Comparison of ENCODE assay signal across 17 cellular contexts in the genomic region with DNA sequence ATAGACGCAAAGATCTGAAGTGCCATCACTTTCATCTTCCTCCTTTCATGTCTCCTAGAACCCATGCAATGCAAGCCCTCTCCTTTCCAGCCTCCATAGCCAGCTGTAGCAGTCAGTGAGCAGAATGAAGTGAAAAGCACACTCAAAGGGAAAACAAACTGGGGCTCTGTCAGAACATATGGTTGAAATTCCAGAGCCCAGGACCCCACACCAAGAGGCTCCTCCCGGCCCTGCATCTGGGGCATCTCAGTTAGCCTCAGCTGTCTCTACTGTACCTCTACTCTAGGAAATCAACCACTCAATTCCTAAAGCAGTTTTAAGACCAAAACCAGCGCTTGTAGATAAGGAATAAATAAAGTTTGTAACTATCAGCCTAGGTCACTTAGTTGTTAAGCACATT.
DNase-seq lines count a peak whose midpoint lies in the region; ATAC-seq and TF ChIP-seq lines count a peak whose summit lies in the region.
"Had no signal": no experiment of that assay in that cellular context is flagged by ENCODE, and none has a peak within 500 bp of the region (broad histone marks: within the 10 kb centered on the region; RNA-seq: fewer than 3 reads in every experiment).

No MANE protein-coding gene starts in this region.

- H3K23me2 ChIP-seq in H9 (ENCODE audit: insufficient read length, low read depth, low read length, poor library complexity, severe bottlenecking), result no peaks in the 10 kb centered on the region

- H4K91ac ChIP-seq in H9 (ENCODE audit: insufficient read length, low read depth, low read length), result no peak overlapping the region

- no peak overlapping the region for H3K9ac ChIP-seq in H9 (ENCODE audit: extremely low read depth, insufficient read length, low read length)
- H3K9ac ChIP-seq in neural progenitor cell, result no peak overlapping the region
- H3K9ac ChIP-seq: BLaER1 had no signal

- 0 out of 2 replicates have a peak, but pooled peaks cover 4% of the 10 kb centered on the region for H3K9me2 ChIP-seq in GM23338 (ENCODE audit: insufficient read depth)

- no peak overlapping the region for H2BK20ac ChIP-seq in H9 (ENCODE audit: low read depth, low read length, poor library complexity, severe bottlenecking)

- CTCF ChIA-PET in WTC11 (lab: Charles Lee), result interaction anchor here (0.9 kb wide), 1 partner anchor 211 kb away, joined by 3 read pairs; no protein-coding TSS in a partner anchor

- ATAC-seq in GM23338 (peak; percentile 50; the same call in 2 of the 3 replicates), WTC11 (peak; percentile 63)
- no peak for ATAC-seq in natural killer cell treated with Interleukin-12 subunit alpha and Interleukin-12 subunit beta and Interleukin-15 and Interleukin-18, amount 100 ng/mL, for 72 hours

- H3K4me2 ChIP-seq in GM23338, result no peak overlapping the region
- H3K4me2 ChIP-seq in H9 (ENCODE audit: insufficient read depth, insufficient read length, low read length), result no peak overlapping the region
- no peak overlapping the region for H3K4me2 ChIP-seq in neural progenitor cell
- H3K4me2 ChIP-seq: BLaER1 had no signal

- TF ChIP-seq CTCF in GM23338 (conservative IDR thresholded peaks at IDR 0.05; ENCODE audit: low read depth in 2 of 2), result no peak
- TF ChIP-seq CTCF in H9 (conservative IDR thresholded peaks at IDR 0.05), result no peak
- TF ChIP-seq CTCF in WTC11 (IDR thresholded peaks at IDR 0.05), result no peak
- TF ChIP-seq CTCF in neural progenitor cell (IDR thresholded peaks at IDR 0.05), result no peak

- H3K9me3 ChIP-seq in H9 (ENCODE audit: control insufficient read depth, low read depth, low read length) (no peaks in the 10 kb centered on the region), neural progenitor cell (ENCODE audit: low read depth) (no peaks in the 10 kb centered on the region)
- H3K9me3 ChIP-seq: BLaER1 had no signal

- POLR2A ChIA-PET in WTC11 (lab: Charles Lee), result interaction anchor here (0.5 kb wide), 1 partner anchor 85 kb away, joined by 8 read pairs; no protein-coding TSS in a partner anchor

- H3K27me3 Mint-ChIP-seq in GM23338 (ENCODE audit: insufficient read depth, low read depth, poor library complexity) (peaks cover 3% of the 10 kb centered on the region), H9 (ENCODE audit: low read depth) (no peaks in the 10 kb centered on the region), WTC11 (ENCODE audit: low read depth) (no peaks in the 10 kb centered on the region), neural progenitor cell (ENCODE audit: insufficient read depth, low read depth) (peaks cover 2% of the 10 kb centered on the region)
- peaks cover 0 to 4% of the 10 kb centered on the region in 2 donors for H3K27me3 Mint-ChIP-seq in natural killer cell treated with Interleukin-12 subunit alpha and Interleukin-12 subunit beta and Interleukin-15 and Interleukin-18, amount 100 ng/mL, for 72 hours
- H3K27me3 Mint-ChIP-seq: IgD-negative memory B cell had no signal

- H2BK120ac ChIP-seq in H9 (ENCODE audit: low read depth, low read length, poor library complexity, severe bottlenecking), result no peak overlapping the region

- no peaks in the 10 kb centered on the region for H3K79me1 ChIP-seq in H9 (ENCODE audit: insufficient read depth, low read depth, low read length, poor library complexity, severe bottlenecking)

- H3F3A ChIP-seq in GM23338 (replicated peaks; ENCODE audit: low read depth) (no peaks in the 10 kb centered on the region), neural progenitor cell (ENCODE audit: low read depth) (peaks cover 23% of the 10 kb centered on the region)

- H3K4ac ChIP-seq in H9 (ENCODE audit: low read depth, low read length), result no peak overlapping the region

- no peak overlapping the region for H3K23ac ChIP-seq in H9 (ENCODE audit: insufficient read length, low read depth, low read length)

- H2BK5ac ChIP-seq in H9 (ENCODE audit: insufficient read length, low read length), result no peak overlapping the region

- no peaks in the 10 kb centered on the region for H3K79me2 ChIP-seq in GM23338 (replicated peaks; ENCODE audit: insufficient read depth)
- no peaks in the 10 kb centered on the region for H3K79me2 ChIP-seq in H9 (ENCODE audit: insufficient read depth, low read length)
- no peaks in the 10 kb centered on the region for H3K79me2 ChIP-seq in neural progenitor cell (ENCODE audit: low read depth)

- H4K20me1 ChIP-seq in GM23338 (replicated peaks; ENCODE audit: insufficient read depth) (no peaks in the 10 kb centered on the region), H9 (ENCODE audit: control insufficient read depth, insufficient read depth, insufficient read length) (no peaks in the 10 kb centered on the region), neural progenitor cell (ENCODE audit: low read depth) (no peaks in the 10 kb centered on the region)
- H4K20me1 ChIP-seq: BLaER1 had no signal

- H3K27ac ChIP-seq in GM23338 (ENCODE audit: low read depth) (no peak overlapping the region), H9 (ENCODE audit: insufficient read length, low read depth, low read length) (no peak overlapping the region), neural progenitor cell (no peak overlapping the region)
- H3K27ac ChIP-seq: BLaER1 had no signal

- H3T11ph ChIP-seq in H9 (ENCODE audit: low read length), result no peak overlapping the region

- peak; percentile 34 for DNase-seq in GM23338 (ENCODE audit: low spot score)
- no peak for DNase-seq in H9
- DNase-seq in WTC11 (ENCODE audit: low spot score), result no peak
- peak; percentile 12 for DNase-seq in neural progenitor cell (ENCODE audit: low spot score)
- DNase-seq in SIG-M5 (lab: John Stamatoyannopoulos, UW), result no peak
- DNase-seq in NCI-H2029 treated with DMSO at 0.1 percent for 48 hours (lab: John Stamatoyannopoulos, UW), result no peak
- DNase-seq in natural killer cell treated with Interleukin-12 subunit alpha and Interleukin-12 subunit beta and Interleukin-15 and Interleukin-18, amount 100 ng/mL, for 72 hours (ENCODE audit: low spot score), result no peak
- DNase-seq: CD4-positive, alpha-beta memory T cell; DMS153; DMS79; GDM1; GOT3; HCEC 1CT; KBM-7 had no signal

- peak overlapping the region; percentile 19; the same call in 1 of the 2 replicates for H2AFZ ChIP-seq in GM23338
- H2AFZ ChIP-seq in H9 (ENCODE audit: low read length), result no peak overlapping the region
- H2AFZ ChIP-seq in neural progenitor cell (replicated peaks), result no peak overlapping the region

- H3K4me3 ChIP-seq in GM23338 (no peak overlapping the region), neural progenitor cell (no peak overlapping the region)
- H3K4me3 ChIP-seq: BLaER1 had no signal

- no peak overlapping the region for H4K5ac ChIP-seq in H9 (ENCODE audit: insufficient read length, low read depth, low read length)

- H3K56ac ChIP-seq in H9 (ENCODE audit: insufficient read length, low read depth, low read length), result no peak overlapping the region

- H3K4me1 ChIP-seq in GM23338 (ENCODE audit: insufficient read depth) (peaks cover 13% of the 10 kb centered on the region; the same call in 1 of the 2 replicates), H9 (ENCODE audit: insufficient read depth, low read length) (no peaks in the 10 kb centered on the region), neural progenitor cell (peaks cover 16% of the 10 kb centered on the region)
- H3K4me1 ChIP-seq: BLaER1 had no signal

- no peak overlapping the region for H2BK12ac ChIP-seq in H9 (ENCODE audit: insufficient read length, low read depth, low read length)

- H2BK15ac ChIP-seq in H9 (ENCODE audit: low read depth, low read length), result no peak overlapping the region

- H3K27me3 ChIP-seq in GM23338 (ENCODE audit: insufficient read depth), result no peaks in the 10 kb centered on the region
- H3K27me3 ChIP-seq in H9 (ENCODE audit: insufficient read depth, low read length), result no peaks in the 10 kb centered on the region; the same call in none of the 2 replicates
- H3K27me3 ChIP-seq in neural progenitor cell, result no peaks in the 10 kb centered on the region
- H3K27me3 ChIP-seq: BLaER1 had no signal

- H3K27ac Mint-ChIP-seq in GM23338, result no peak overlapping the region
- H3K27ac Mint-ChIP-seq in H9, result peak overlapping the region in 2 of 3 experiments; percentile 30 to 68; a peak in 2 of 7 replicates
- no peak overlapping the region for H3K27ac Mint-ChIP-seq in WTC11
- no peak overlapping the region for H3K27ac Mint-ChIP-seq in neural progenitor cell
- H3K27ac Mint-ChIP-seq in natural killer cell treated with Interleukin-12 subunit alpha and Interleukin-12 subunit beta and Interleukin-15 and Interleukin-18, amount 100 ng/mL, for 72 hours, result no peak overlapping the region
- H3K27ac Mint-ChIP-seq: CD14-positive monocyte; CD4-positive, alpha-beta memory T cell had no signal

- H3K18ac ChIP-seq in H9 (ENCODE audit: insufficient read length, low read depth, low read length), result no peak overlapping the region

- H3K36me3 Mint-ChIP-seq in GM23338 (ENCODE audit: low read depth), result no peaks in the 10 kb centered on the region
- H3K36me3 Mint-ChIP-seq in H9 (ENCODE audit: insufficient read depth in 1 of 3, low read depth in 3 of 3), result no peaks in the 10 kb centered on the region
- no peaks in the 10 kb centered on the region for H3K36me3 Mint-ChIP-seq in WTC11
- H3K36me3 Mint-ChIP-seq in neural progenitor cell, result no peaks in the 10 kb centered on the region
- no peaks in the 10 kb centered on the region for H3K36me3 Mint-ChIP-seq in natural killer cell treated with Interleukin-12 subunit alpha and Interleukin-12 subunit beta and Interleukin-15 and Interleukin-18, amount 100 ng/mL, for 72 hours
- H3K36me3 Mint-ChIP-seq: CD14-positive monocyte; CD4-positive, alpha-beta memory T cell; IgD-negative memory B cell had no signal

- peaks cover 17% of the 10 kb centered on the region for H3K4me1 Mint-ChIP-seq in GM23338
- peaks cover 18 to 19% of the 10 kb centered on the region in 2 experiments for H3K4me1 Mint-ChIP-seq in H9
- H3K4me1 Mint-ChIP-seq in WTC11, result peaks cover 17% of the 10 kb centered on the region
- H3K4me1 Mint-ChIP-seq in neural progenitor cell, result peaks cover 23% of the 10 kb centered on the region
- no peaks in the 10 kb centered on the region for H3K4me1 Mint-ChIP-seq in natural killer cell treated with Interleukin-12 subunit alpha and Interleukin-12 subunit beta and Interleukin-15 and Interleukin-18, amount 100 ng/mL, for 72 hours (ENCODE audit: low read depth in 2 of 2)
- H3K4me1 Mint-ChIP-seq: CD14-positive monocyte; CD4-positive, alpha-beta memory T cell; IgD-negative memory B cell had no signal

- WGBS in H9 (ENCODE audit: extremely low coverage, insufficient read length, low lambda C conversion rate), result no CpG with 5 or more reads among the region's 3 CpGs

- no peak overlapping the region for H4K8ac ChIP-seq in H9 (replicated peaks; ENCODE audit: insufficient read length, low read depth, low read length)

- H3K9me3 Mint-ChIP-seq in GM23338 (no peaks in the 10 kb centered on the region), H9 (no peaks in the 10 kb centered on the region), WTC11 (no peaks in the 10 kb centered on the region), neural progenitor cell (peaks cover 2% of the 10 kb centered on the region)
- no peaks in the 10 kb centered on the region for H3K9me3 Mint-ChIP-seq in natural killer cell treated with Interleukin-12 subunit alpha and Interleukin-12 subunit beta and Interleukin-15 and Interleukin-18, amount 100 ng/mL, for 72 hours
- H3K9me3 Mint-ChIP-seq: CD4-positive, alpha-beta memory T cell; IgD-negative memory B cell had no signal

- no peak overlapping the region for H3K14ac ChIP-seq in H9 (ENCODE audit: insufficient read depth, low read length)

- H3K4me3 Mint-ChIP-seq in GM23338, result no peak overlapping the region
- no peak overlapping the region for H3K4me3 Mint-ChIP-seq in H9
- no peak overlapping the region for H3K4me3 Mint-ChIP-seq in WTC11
- no peak overlapping the region for H3K4me3 Mint-ChIP-seq in neural progenitor cell
- H3K4me3 Mint-ChIP-seq in natural killer cell treated with Interleukin-12 subunit alpha and Interleukin-12 subunit beta and Interleukin-15 and Interleukin-18, amount 100 ng/mL, for 72 hours, result no peak overlapping the region
- H3K4me3 Mint-ChIP-seq: CD4-positive, alpha-beta memory T cell; IgD-negative memory B cell had no signal

- H3K36me3 ChIP-seq in GM23338 (ENCODE audit: insufficient read depth) (no peaks in the 10 kb centered on the region), neural progenitor cell (no peaks in the 10 kb centered on the region)
- H3K36me3 ChIP-seq: BLaER1 had no signal

- H2AK5ac ChIP-seq in H9 (ENCODE audit: insufficient read length, low read length), result no peak overlapping the region

Comparison
In these comparisons a context has a peak if more than half of its experiments do, and no peak if none do; other contexts are left out.
1. ATAC-seq: peak in GM23338 (single experiment) and WTC11 (single experiment); none in natural killer cell treated with Interleukin-12 subunit alpha and Interleukin-12 subunit beta and Interleukin-15 and Interleukin-18, amount 100 ng/mL, for 72 hours (0 of 2).
2. DNase-seq: peak in GM23338 (single experiment) and neural progenitor cell (single experiment); none in H9 (single experiment), WTC11 (single experiment), SIG-M5 (single experiment), NCI-H2029 treated with DMSO at 0.1 percent for 48 hours (single experiment) and natural killer cell treated with Interleukin-12 subunit alpha and Interleukin-12 subunit beta and Interleukin-15 and Interleukin-18, amount 100 ng/mL, for 72 hours (single experiment).
3. H3K27ac Mint-ChIP-seq: peak in H9 (2 of 3); none in GM23338 (single experiment), WTC11 (single experiment), neural progenitor cell (single experiment) and natural killer cell treated with Interleukin-12 subunit alpha and Interleukin-12 subunit beta and Interleukin-15 and Interleukin-18, amount 100 ng/mL, for 72 hours (0 of 2).